Comparison of ENCODE assay signal across 1 cellular context in the genomic region with DNA sequence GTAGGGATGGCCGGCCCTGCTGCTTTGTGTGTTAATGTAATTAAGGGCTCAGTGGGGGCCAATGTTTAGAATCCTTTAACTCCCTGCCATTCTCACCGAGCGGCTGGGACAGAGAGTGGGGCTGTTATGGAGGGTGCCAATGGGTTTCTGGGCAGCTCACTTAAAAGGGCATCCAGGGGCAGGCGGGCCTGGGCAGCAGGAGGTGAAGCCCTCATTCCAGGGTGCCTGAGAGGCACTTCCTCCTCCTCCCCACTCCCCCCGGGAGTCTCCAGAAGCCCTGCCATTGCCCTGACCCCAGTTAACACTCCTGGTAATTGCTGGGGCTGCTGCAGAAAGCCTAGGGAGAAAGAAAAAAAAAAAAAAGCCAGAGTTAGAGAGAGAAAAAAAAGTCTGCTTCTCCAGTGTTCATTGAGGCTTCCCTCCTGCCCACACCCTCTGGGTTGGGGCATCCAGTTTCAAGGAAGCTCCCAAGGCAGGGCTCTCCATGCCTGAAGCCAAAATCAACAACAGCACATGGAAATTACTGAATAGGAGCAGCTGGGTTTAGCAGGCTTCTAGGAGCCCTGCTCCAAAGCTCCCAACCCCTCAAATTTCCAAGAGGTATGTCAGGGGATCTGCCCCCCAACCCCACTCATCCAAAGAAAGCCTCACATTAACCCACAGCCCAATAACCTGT.
TF ChIP-seq lines count a peak whose summit lies in the region.

No MANE protein-coding gene starts in this region.

TF ChIP-seq in HEK293, 187 proteins besides CTCF, POLR2A, EP300 and RAD21 (continued from another document and continues in another):
- TF ChIP-seq, protein P1, sequence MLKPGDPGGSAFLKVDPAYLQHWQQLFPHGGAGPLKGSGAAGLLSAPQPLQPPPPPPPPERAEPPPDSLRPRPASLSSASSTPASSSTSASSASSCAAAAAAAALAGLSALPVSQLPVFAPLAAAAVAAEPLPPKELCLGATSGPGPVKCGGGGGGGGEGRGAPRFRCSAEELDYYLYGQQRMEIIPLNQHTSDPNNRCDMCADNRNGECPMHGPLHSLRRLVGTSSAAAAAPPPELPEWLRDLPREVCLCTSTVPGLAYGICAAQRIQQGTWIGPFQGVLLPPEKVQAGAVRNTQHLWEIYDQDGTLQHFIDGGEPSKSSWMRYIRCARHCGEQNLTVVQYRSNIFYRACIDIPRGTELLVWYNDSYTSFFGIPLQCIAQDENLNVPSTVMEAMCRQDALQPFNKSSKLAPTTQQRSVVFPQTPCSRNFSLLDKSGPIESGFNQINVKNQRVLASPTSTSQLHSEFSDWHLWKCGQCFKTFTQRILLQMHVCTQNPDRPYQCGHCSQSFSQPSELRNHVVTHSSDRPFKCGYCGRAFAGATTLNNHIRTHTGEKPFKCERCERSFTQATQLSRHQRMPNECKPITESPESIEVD (tag by site-specific recombination; IDR thresholded peaks at IDR 0.05), result peak; percentile 61
- TF ChIP-seq ZNF664 (tag by site-specific recombination; IDR thresholded peaks at IDR 0.05), result no peak
- TF ChIP-seq ZFHX2 (tag by site-specific recombination; conservative IDR thresholded peaks at IDR 0.05), result peak; percentile 42; the same call in 1 of the 2 replicates
- peak; percentile 56 for TF ChIP-seq KLF1 (tag by site-specific recombination; IDR thresholded peaks at IDR 0.05)
- TF ChIP-seq, protein P2, sequence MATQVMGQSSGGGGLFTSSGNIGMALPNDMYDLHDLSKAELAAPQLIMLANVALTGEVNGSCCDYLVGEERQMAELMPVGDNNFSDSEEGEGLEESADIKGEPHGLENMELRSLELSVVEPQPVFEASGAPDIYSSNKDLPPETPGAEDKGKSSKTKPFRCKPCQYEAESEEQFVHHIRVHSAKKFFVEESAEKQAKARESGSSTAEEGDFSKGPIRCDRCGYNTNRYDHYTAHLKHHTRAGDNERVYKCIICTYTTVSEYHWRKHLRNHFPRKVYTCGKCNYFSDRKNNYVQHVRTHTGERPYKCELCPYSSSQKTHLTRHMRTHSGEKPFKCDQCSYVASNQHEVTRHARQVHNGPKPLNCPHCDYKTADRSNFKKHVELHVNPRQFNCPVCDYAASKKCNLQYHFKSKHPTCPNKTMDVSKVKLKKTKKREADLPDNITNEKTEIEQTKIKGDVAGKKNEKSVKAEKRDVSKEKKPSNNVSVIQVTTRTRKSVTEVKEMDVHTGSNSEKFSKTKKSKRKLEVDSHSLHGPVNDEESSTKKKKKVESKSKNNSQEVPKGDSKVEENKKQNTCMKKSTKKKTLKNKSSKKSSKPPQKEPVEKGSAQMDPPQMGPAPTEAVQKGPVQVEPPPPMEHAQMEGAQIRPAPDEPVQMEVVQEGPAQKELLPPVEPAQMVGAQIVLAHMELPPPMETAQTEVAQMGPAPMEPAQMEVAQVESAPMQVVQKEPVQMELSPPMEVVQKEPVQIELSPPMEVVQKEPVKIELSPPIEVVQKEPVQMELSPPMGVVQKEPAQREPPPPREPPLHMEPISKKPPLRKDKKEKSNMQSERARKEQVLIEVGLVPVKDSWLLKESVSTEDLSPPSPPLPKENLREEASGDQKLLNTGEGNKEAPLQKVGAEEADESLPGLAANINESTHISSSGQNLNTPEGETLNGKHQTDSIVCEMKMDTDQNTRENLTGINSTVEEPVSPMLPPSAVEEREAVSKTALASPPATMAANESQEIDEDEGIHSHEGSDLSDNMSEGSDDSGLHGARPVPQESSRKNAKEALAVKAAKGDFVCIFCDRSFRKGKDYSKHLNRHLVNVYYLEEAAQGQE (tag by site-specific recombination; IDR thresholded peaks at IDR 0.05), result no peak
- TF ChIP-seq, protein P3, sequence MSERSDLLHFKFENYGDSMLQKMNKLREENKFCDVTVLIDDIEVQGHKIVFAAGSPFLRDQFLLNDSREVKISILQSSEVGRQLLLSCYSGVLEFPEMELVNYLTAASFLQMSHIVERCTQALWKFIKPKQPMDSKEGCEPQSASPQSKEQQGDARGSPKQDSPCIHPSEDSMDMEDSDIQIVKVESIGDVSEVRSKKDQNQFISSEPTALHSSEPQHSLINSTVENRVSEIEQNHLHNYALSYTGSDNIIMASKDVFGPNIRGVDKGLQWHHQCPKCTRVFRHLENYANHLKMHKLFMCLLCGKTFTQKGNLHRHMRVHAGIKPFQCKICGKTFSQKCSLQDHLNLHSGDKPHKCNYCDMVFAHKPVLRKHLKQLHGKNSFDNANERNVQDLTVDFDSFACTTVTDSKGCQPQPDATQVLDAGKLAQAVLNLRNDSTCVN (tag by site-specific recombination; optimal IDR thresholded peaks at IDR 0.05), result no peak
- peak; percentile 91 for TF ChIP-seq WT1 (tag by site-specific recombination; IDR thresholded peaks at IDR 0.05)
- TF ChIP-seq ZNF274 (IDR thresholded peaks at IDR 0.05; ENCODE audit: low read length), result no peak
- no peak for TF ChIP-seq ZNF274 (tag by site-specific recombination; IDR thresholded peaks at IDR 0.05; ENCODE audit: borderline replicate concordance)
- no peak for TF ChIP-seq KLF9 (tag by site-specific recombination; IDR thresholded peaks at IDR 0.05; ENCODE audit: low read depth)
- TF ChIP-seq ZNF132 (tag by site-specific recombination; IDR thresholded peaks at IDR 0.05; ENCODE audit: borderline replicate concordance), result no peak
- TF ChIP-seq GLIS2 (tag by site-specific recombination; IDR thresholded peaks at IDR 0.05), result 0 out of 2 replicates have a peak, but pooled peaks have one; percentile 30
- no peak for TF ChIP-seq GFI1B (tag by site-specific recombination; IDR thresholded peaks at IDR 0.05)
- TF ChIP-seq SETDB1 (IDR thresholded peaks at IDR 0.05; ENCODE audit: insufficient read length, low read length), result no peak
- no peak for TF ChIP-seq GLI2 (tag by site-specific recombination; IDR thresholded peaks at IDR 0.05; ENCODE audit: borderline replicate concordance, low read depth)
- no peak for TF ChIP-seq ZNF48 (tag by site-specific recombination; IDR thresholded peaks at IDR 0.05)
- no peak for TF ChIP-seq ZNF37A (tag by site-specific recombination; IDR thresholded peaks at IDR 0.05)
- TF ChIP-seq ZNF433 (tag by site-specific recombination; IDR thresholded peaks at IDR 0.05; ENCODE audit: low read depth), result no peak
- TF ChIP-seq, protein P4, sequence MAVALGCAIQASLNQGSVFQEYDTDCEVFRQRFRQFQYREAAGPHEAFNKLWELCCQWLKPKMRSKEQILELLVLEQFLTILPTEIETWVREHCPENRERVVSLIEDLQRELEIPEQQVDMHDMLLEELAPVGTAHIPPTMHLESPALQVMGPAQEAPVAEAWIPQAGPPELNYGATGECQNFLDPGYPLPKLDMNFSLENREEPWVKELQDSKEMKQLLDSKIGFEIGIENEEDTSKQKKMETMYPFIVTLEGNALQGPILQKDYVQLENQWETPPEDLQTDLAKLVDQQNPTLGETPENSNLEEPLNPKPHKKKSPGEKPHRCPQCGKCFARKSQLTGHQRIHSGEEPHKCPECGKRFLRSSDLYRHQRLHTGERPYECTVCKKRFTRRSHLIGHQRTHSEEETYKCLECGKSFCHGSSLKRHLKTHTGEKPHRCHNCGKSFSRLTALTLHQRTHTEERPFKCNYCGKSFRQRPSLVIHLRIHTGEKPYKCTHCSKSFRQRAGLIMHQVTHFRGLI (tag by site-specific recombination; IDR thresholded peaks at IDR 0.05), result no peak
- no peak for TF ChIP-seq ZNF555 (tag by site-specific recombination; conservative IDR thresholded peaks at IDR 0.05)
- TF ChIP-seq ZNF600 (tag by site-specific recombination; IDR thresholded peaks at IDR 0.05), result peak; percentile 30; the same call in 1 of the 2 replicates
- TF ChIP-seq, protein P5, sequence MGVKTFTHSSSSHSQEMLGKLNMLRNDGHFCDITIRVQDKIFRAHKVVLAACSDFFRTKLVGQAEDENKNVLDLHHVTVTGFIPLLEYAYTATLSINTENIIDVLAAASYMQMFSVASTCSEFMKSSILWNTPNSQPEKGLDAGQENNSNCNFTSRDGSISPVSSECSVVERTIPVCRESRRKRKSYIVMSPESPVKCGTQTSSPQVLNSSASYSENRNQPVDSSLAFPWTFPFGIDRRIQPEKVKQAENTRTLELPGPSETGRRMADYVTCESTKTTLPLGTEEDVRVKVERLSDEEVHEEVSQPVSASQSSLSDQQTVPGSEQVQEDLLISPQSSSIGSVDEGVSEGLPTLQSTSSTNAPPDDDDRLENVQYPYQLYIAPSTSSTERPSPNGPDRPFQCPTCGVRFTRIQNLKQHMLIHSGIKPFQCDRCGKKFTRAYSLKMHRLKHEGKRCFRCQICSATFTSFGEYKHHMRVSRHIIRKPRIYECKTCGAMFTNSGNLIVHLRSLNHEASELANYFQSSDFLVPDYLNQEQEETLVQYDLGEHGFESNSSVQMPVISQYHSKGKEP (tag by site-specific recombination; IDR thresholded peaks at IDR 0.05), result 0 out of 2 replicates have a peak, but pooled peaks have one; percentile 15
- no peak for TF ChIP-seq ZNF221 (tag by site-specific recombination; IDR thresholded peaks at IDR 0.05; ENCODE audit: borderline replicate concordance)
- no peak for TF ChIP-seq ZNF416 (tag by site-specific recombination; IDR thresholded peaks at IDR 0.05)
- TF ChIP-seq ZNF596 (tag by site-specific recombination; IDR thresholded peaks at IDR 0.05), result 0 out of 2 replicates have a peak, but pooled peaks have one; percentile 22
- no peak for TF ChIP-seq ZNF561 (tag by site-specific recombination; IDR thresholded peaks at IDR 0.05; ENCODE audit: borderline replicate concordance)
- 0 out of 2 replicates have a peak, but pooled peaks have one; percentile 31 for TF ChIP-seq KLF10 (tag by site-specific recombination; IDR thresholded peaks at IDR 0.05)
- TF ChIP-seq ZNF529 (tag by site-specific recombination; IDR thresholded peaks at IDR 0.05; ENCODE audit: insufficient replicate concordance), result no peak
- no peak for TF ChIP-seq ZNF202 (tag by site-specific recombination; IDR thresholded peaks at IDR 0.05; ENCODE audit: borderline replicate concordance)
- no peak for TF ChIP-seq ZNF530 (tag by site-specific recombination; IDR thresholded peaks at IDR 0.05; ENCODE audit: low read depth)
- TF ChIP-seq SP2 (tag by site-specific recombination; IDR thresholded peaks at IDR 0.05), result no peak
- TF ChIP-seq ZNF768 (tag by site-specific recombination; IDR thresholded peaks at IDR 0.05), result no peak
- TF ChIP-seq, protein P6, sequence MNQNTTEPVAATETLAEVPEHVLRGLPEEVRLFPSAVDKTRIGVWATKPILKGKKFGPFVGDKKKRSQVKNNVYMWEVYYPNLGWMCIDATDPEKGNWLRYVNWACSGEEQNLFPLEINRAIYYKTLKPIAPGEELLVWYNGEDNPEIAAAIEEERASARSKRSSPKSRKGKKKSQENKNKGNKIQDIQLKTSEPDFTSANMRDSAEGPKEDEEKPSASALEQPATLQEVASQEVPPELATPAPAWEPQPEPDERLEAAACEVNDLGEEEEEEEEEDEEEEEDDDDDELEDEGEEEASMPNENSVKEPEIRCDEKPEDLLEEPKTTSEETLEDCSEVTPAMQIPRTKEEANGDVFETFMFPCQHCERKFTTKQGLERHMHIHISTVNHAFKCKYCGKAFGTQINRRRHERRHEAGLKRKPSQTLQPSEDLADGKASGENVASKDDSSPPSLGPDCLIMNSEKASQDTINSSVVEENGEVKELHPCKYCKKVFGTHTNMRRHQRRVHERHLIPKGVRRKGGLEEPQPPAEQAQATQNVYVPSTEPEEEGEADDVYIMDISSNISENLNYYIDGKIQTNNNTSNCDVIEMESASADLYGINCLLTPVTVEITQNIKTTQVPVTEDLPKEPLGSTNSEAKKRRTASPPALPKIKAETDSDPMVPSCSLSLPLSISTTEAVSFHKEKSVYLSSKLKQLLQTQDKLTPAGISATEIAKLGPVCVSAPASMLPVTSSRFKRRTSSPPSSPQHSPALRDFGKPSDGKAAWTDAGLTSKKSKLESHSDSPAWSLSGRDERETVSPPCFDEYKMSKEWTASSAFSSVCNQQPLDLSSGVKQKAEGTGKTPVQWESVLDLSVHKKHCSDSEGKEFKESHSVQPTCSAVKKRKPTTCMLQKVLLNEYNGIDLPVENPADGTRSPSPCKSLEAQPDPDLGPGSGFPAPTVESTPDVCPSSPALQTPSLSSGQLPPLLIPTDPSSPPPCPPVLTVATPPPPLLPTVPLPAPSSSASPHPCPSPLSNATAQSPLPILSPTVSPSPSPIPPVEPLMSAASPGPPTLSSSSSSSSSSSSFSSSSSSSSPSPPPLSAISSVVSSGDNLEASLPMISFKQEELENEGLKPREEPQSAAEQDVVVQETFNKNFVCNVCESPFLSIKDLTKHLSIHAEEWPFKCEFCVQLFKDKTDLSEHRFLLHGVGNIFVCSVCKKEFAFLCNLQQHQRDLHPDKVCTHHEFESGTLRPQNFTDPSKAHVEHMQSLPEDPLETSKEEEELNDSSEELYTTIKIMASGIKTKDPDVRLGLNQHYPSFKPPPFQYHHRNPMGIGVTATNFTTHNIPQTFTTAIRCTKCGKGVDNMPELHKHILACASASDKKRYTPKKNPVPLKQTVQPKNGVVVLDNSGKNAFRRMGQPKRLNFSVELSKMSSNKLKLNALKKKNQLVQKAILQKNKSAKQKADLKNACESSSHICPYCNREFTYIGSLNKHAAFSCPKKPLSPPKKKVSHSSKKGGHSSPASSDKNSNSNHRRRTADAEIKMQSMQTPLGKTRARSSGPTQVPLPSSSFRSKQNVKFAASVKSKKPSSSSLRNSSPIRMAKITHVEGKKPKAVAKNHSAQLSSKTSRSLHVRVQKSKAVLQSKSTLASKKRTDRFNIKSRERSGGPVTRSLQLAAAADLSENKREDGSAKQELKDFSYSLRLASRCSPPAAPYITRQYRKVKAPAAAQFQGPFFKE (tag by site-specific recombination; IDR thresholded peaks at IDR 0.05; ENCODE audit: borderline replicate concordance), result no peak
- TF ChIP-seq ZNF140 (tag by site-specific recombination; IDR thresholded peaks at IDR 0.05), result no peak
- TF ChIP-seq, protein P7, sequence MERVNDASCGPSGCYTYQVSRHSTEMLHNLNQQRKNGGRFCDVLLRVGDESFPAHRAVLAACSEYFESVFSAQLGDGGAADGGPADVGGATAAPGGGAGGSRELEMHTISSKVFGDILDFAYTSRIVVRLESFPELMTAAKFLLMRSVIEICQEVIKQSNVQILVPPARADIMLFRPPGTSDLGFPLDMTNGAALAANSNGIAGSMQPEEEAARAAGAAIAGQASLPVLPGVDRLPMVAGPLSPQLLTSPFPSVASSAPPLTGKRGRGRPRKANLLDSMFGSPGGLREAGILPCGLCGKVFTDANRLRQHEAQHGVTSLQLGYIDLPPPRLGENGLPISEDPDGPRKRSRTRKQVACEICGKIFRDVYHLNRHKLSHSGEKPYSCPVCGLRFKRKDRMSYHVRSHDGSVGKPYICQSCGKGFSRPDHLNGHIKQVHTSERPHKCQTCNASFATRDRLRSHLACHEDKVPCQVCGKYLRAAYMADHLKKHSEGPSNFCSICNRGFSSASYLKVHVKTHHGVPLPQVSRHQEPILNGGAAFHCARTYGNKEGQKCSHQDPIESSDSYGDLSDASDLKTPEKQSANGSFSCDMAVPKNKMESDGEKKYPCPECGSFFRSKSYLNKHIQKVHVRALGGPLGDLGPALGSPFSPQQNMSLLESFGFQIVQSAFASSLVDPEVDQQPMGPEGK (tag by site-specific recombination; IDR thresholded peaks at IDR 0.05), result peak; percentile 26; the same call in 1 of the 2 replicates
- TF ChIP-seq, protein P8, sequence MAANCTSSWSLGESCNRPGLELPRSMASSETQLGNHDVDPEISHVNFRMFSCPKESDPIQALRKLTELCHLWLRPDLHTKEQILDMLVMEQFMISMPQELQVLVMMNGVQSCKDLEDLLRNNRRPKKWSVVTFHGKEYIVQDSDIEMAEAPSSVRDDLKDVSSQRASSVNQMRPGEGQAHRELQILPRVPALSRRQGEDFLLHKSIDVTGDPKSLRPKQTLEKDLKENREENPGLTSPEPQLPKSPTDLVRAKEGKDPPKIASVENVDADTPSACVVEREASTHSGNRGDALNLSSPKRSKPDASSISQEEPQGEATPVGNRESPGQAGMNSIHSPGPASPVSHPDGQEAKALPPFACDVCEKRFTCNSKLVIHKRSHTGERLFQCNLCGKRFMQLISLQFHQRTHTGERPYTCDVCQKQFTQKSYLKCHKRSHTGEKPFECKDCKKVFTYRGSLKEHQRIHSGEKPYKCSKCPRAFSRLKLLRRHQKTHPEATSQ (tag by site-specific recombination; IDR thresholded peaks at IDR 0.05), result no peak
